8 cellular contexts compared by ENCODE assay signal in genomic region chr19:52397310-52398090, GRCh38.
A peak's percentile ranks its signal among the peaks of the same experiment; 100 is the strongest.
DNase-seq lines count a peak whose midpoint lies in the region; ATAC-seq, FAIRE-seq and TF ChIP-seq lines count a peak whose summit lies in the region.

Gene ZNF528, plus strand, starts transcription at chr19:52397849. Its CDS starts 4,165 bp downstream, at chr19:52402014.

- DNase-seq in NCI-H187 (lab: John Stamatoyannopoulos, UW): peak; percentile 49 to 76
- no peak for DNase-seq in NCI-H187 treated with DMSO at 0.1 percent for 48 hours (lab: John Stamatoyannopoulos, UW)
- peak; percentile 93 for DNase-seq in HTR-8/SVneo (ENCODE audit: insufficient read length, low spot score)
- DNase-seq in RWPE2 (ENCODE audit: low spot score): peak; percentile 93
- peak; percentile 81 to 93 (median 90) for DNase-seq in activated naive CD4-positive, alpha-beta T cell (lab: John Stamatoyannopoulos, UW)
- DNase-seq in fibroblast of the conjunctiva (ENCODE audit: low read depth): peak; percentile 87
- DNase-seq in stimulated activated naive CD8-positive, alpha-beta T cell treated with anti-CD3 and anti-CD28 coated beads, Interleukin-15, amount 100 ng/mL, for 72 hours: peak; percentile 90 to 96

- H3K27me3 ChIP-seq in RWPE2 (ENCODE audit: insufficient read depth, poor library complexity, severe bottlenecking) (no peaks in the 10 kb centered on the region), neuron (ENCODE audit: insufficient read depth, low read length) (no peaks in the 10 kb centered on the region)

- peak within 1 kb of the TSS; percentile 87 to 96 for H3K4me3 Mint-ChIP-seq in stimulated activated naive CD8-positive, alpha-beta T cell treated with anti-CD3 and anti-CD28 coated beads, Interleukin-15, amount 100 ng/mL, for 72 hours

- no peak within 1 kb of the TSS for H2AFZ ChIP-seq in neuron (ENCODE audit: low read depth, low read length)

- H3K27ac Mint-ChIP-seq in stimulated activated naive CD8-positive, alpha-beta T cell treated with anti-CD3 and anti-CD28 coated beads, Interleukin-15, amount 100 ng/mL, for 72 hours: peak within 1 kb of the TSS; percentile 95 to 99

- peaks cover 53 to 66% of the 10 kb centered on the region in 2 donors for H3K9me3 Mint-ChIP-seq in stimulated activated naive CD8-positive, alpha-beta T cell treated with anti-CD3 and anti-CD28 coated beads, Interleukin-15, amount 100 ng/mL, for 72 hours

- no peaks in the 10 kb centered on the region for H3K36me3 ChIP-seq in RWPE2 (ENCODE audit: low read depth)
- peaks cover 55% of the 10 kb centered on the region for H3K36me3 ChIP-seq in neuron (ENCODE audit: insufficient read depth, low read length)

- peaks cover 21% of the 10 kb centered on the region for H3K4me1 Mint-ChIP-seq in stimulated activated naive CD8-positive, alpha-beta T cell treated with anti-CD3 and anti-CD28 coated beads, Interleukin-15, amount 100 ng/mL, for 72 hours

- no peaks in the 10 kb centered on the region for H3K4me1 ChIP-seq in RWPE2 (ENCODE audit: insufficient read depth, poor library complexity, severe bottlenecking)
- H3K4me1 ChIP-seq in neuron (ENCODE audit: insufficient read depth, low read length): no peaks in the 10 kb centered on the region

- ATAC-seq in RWPE2 (ENCODE audit: low read depth): peak; percentile 98
- ATAC-seq in stimulated activated naive CD8-positive, alpha-beta T cell treated with anti-CD3 and anti-CD28 coated beads, Interleukin-15, amount 100 ng/mL, for 72 hours: peak; percentile 100

- H3K9me3 ChIP-seq in RWPE2 (ENCODE audit: severe bottlenecking) (no peaks in the 10 kb centered on the region), neuron (ENCODE audit: low read length) (peaks cover 38% of the 10 kb centered on the region)

- H3K27me3 Mint-ChIP-seq in stimulated activated naive CD8-positive, alpha-beta T cell treated with anti-CD3 and anti-CD28 coated beads, Interleukin-15, amount 100 ng/mL, for 72 hours: no peaks in the 10 kb centered on the region

- FAIRE-seq in HTR-8/SVneo (lab: Jason Lieb, UNC): peak; percentile 64

- peak within 1 kb of the TSS; percentile 43 for H3K27ac ChIP-seq in RWPE2 (ENCODE audit: poor library complexity, severe bottlenecking)

- TF ChIP-seq CTCF in RWPE2 (IDR thresholded peaks at IDR 0.05; ENCODE audit: poor library complexity, severe bottlenecking): no peak

- H3K4me3 ChIP-seq in RWPE2 (ENCODE audit: severe bottlenecking): peak within 1 kb of the TSS; percentile 54
- H3K4me3 ChIP-seq in neuron (ENCODE audit: low read length): peak within 1 kb of the TSS; percentile 87
